In genomic region chr1:230163205-230163604, GRCh38 we compare ENCODE assay signal across 12 cellular contexts.
A peak's percentile ranks its signal among the peaks of the same experiment; 100 is the strongest.
DNase-seq lines count a peak whose midpoint lies in the region; ATAC-seq, FAIRE-seq and TF ChIP-seq lines count a peak whose summit lies in the region.
"Had no signal": no experiment of that assay in that cellular context is flagged by ENCODE, and none has a peak within 500 bp of the region (broad histone marks: within the 10 kb centered on the region; RNA-seq: fewer than 3 reads in every experiment).

No MANE protein-coding gene starts in this region.

- no peak overlapping the region for H3K27ac ChIP-seq in K562 (ENCODE audit: extremely low read depth, low read depth, low read length)
- H3K27ac ChIP-seq in vagina: no peak overlapping the region
- no peak overlapping the region for H3K27ac ChIP-seq in spleen
- H3K27ac ChIP-seq: neutrophil, stomach had no signal

- peak overlapping the region; percentile 55 for H3K27ac Mint-ChIP-seq in stimulated activated memory B cell treated with anti-CD40 and anti-IgM and Interleukin-4, amounts not matched to agents 10 μg/mL and 1 μg/mL and 100 μg/mL, for 72 hours

- no TSS peak for BruUV-seq in K562 (replicated peaks; lab: Mats Ljungman, UMichigan)

- POLR2A ChIA-PET in K562 (lab: Yijun Ruan, JAX): interaction anchor here (0.6 to 1.4 kb wide), 4 partner anchors 8 to 60 kb away, joined by 3 to 4 read pairs (median 4); no protein-coding TSS in a partner anchor

- no peaks in the 10 kb centered on the region for H3K27me3 ChIP-seq in K562 (ENCODE audit: control insufficient read depth in 2 of 2, insufficient read depth in 2 of 2, low read length in 2 of 2)
- H3K27me3 ChIP-seq in vagina: no peaks in the 10 kb centered on the region
- H3K27me3 ChIP-seq in spleen (replicated peaks in 1 of 7): no peaks in the 10 kb centered on the region
- H3K27me3 ChIP-seq: neutrophil, stomach had no signal

- no peaks in the 10 kb centered on the region for H4K20me1 ChIP-seq in K562 (replicated peaks; ENCODE audit: control insufficient read depth, insufficient read depth, low read length)

- TF ChIP-seq CTCF in HFF-Myc (IDR thresholded peaks at IDR 0.05; ENCODE audit: low read depth, low read length, missing control alignments) (no peak), K562 (IDR thresholded peaks at IDR 0.05 in 2 of 3, conservative IDR thresholded peaks at IDR 0.05 in 1 of 3; ENCODE audit: insufficient read depth in 2 of 3, low read depth in 1 of 3, low read length in 3 of 3) (no peak), vagina (IDR thresholded peaks at IDR 0.05) (no peak), spleen (IDR thresholded peaks at IDR 0.05 in 8 of 11, conservative IDR thresholded peaks at IDR 0.05 in 3 of 11) (no peak)

- DNase-seq in HFF-Myc (ENCODE audit: extremely low read depth, low read depth): peak; percentile 55
- DNase-seq in K562 (ENCODE audit: extremely low read depth in 1 of 4, low spot score in 3 of 4): no peak
- DNase-seq in iris pigment epithelial cell (ENCODE audit: low read depth): peak; percentile 84
- no peak for DNase-seq in vagina (ENCODE audit: extremely low spot score in 2 of 2)
- no peak for DNase-seq in spleen
- DNase-seq: NCI-H2171; stimulated activated CD4-positive, alpha-beta T cell treated with anti-CD3 and anti-CD28 coated beads, Interleukin-2, amount 100 ng/mL, for 48 hours; stomach had no signal

- CTCF ChIA-PET in K562 (lab: Yijun Ruan, JAX; ENCODE audit: low intra/inter-chr PET ratio): no interaction called here

- intact Hi-C loops in K562 (cut with micrococcal nuclease) (no loop called here), vagina (cut with DNase I) (no loop called here), spleen (cut with DNase I; ENCODE audit: low total_unique reads) (loop anchor here (10.0 kb wide), 1 partner anchor 498 kb away; no protein-coding TSS in a partner anchor)

- H3K9me1 ChIP-seq in K562 (ENCODE audit: control insufficient read depth, insufficient read depth, low read length): peaks cover 8% of the 10 kb centered on the region

- H3K36me3 ChIP-seq in K562 (ENCODE audit: control insufficient read depth, insufficient read depth, low read length): peaks cover 12% of the 10 kb centered on the region; the same call in 2 of the 3 replicates
- H3K36me3 ChIP-seq in vagina: no peaks in the 10 kb centered on the region
- H3K36me3 ChIP-seq in spleen: no peaks in the 10 kb centered on the region
- H3K36me3 ChIP-seq: neutrophil, stomach had no signal

- H3K27me3 Mint-ChIP-seq in stimulated activated memory B cell treated with anti-CD40 and anti-IgM and Interleukin-4, amounts not matched to agents 10 μg/mL and 1 μg/mL and 100 μg/mL, for 72 hours: no peaks in the 10 kb centered on the region

- no peak overlapping the region for H2AFZ ChIP-seq in K562 (ENCODE audit: low read depth, low read length)

- TF ChIP-seq RAD21 in K562 (CRISPR knock-in tag; conservative IDR thresholded peaks at IDR 0.05 in 1 of 2, IDR thresholded peaks at IDR 0.05 in 1 of 2): no peak

- in situ Hi-C loops in K562 (cut with MboI): no loop called here

- no peak for TF ChIP-seq POLR2A in K562 (conservative IDR thresholded peaks at IDR 0.05)
- TF ChIP-seq POLR2A in vagina (IDR thresholded peaks at IDR 0.05): no peak
- TF ChIP-seq POLR2A in spleen (IDR thresholded peaks at IDR 0.05): no peak

- H3K4me1 ChIP-seq in K562 (replicated peaks in 1 of 2; ENCODE audit: control insufficient read depth in 2 of 2, insufficient read depth in 2 of 2, low read length in 2 of 2) (peaks cover 30 to 49% of the 10 kb centered on the region in 2 experiments), vagina (peaks cover 9% of the 10 kb centered on the region), spleen (peaks cover 0 to 42% (median 20%) of the 10 kb centered on the region in 6 donors)

- H3K4me1 Mint-ChIP-seq in stimulated activated memory B cell treated with anti-CD40 and anti-IgM and Interleukin-4, amounts not matched to agents 10 μg/mL and 1 μg/mL and 100 μg/mL, for 72 hours: peaks cover 46% of the 10 kb centered on the region

- H3K4me3 Mint-ChIP-seq in stimulated activated memory B cell treated with anti-CD40 and anti-IgM and Interleukin-4, amounts not matched to agents 10 μg/mL and 1 μg/mL and 100 μg/mL, for 72 hours: no peak overlapping the region

- H3K9me3 ChIP-seq in K562 (replicated peaks; ENCODE audit: control insufficient read depth, insufficient read depth, low read depth, low read length): peaks cover 4% of the 10 kb centered on the region; the same call in 1 of the 2 replicates
- H3K9me3 ChIP-seq in vagina: no peaks in the 10 kb centered on the region
- H3K9me3 ChIP-seq in spleen: no peaks in the 10 kb centered on the region
- H3K9me3 ChIP-seq: neutrophil, stomach had no signal

- H3K36me3 Mint-ChIP-seq in stimulated activated memory B cell treated with anti-CD40 and anti-IgM and Interleukin-4, amounts not matched to agents 10 μg/mL and 1 μg/mL and 100 μg/mL, for 72 hours: no peaks in the 10 kb centered on the region

- no peak overlapping the region for H3K4me2 ChIP-seq in K562 (ENCODE audit: insufficient read depth, low read length)

- ATAC-seq in K562 (no peak), HG02678 (IDR thresholded peaks at IDR 0.05; ENCODE audit: unreplicated experiment) (no peak)
- ATAC-seq in stimulated activated memory B cell treated with anti-CD40 and anti-IgM and Interleukin-4, amounts not matched to agents 10 μg/mL and 1 μg/mL and 100 μg/mL, for 72 hours: no peak

- FAIRE-seq in K562 (lab: Jason Lieb, UNC): no peak
- FAIRE-seq: islet of Langerhans had no signal

- H3K4me3 ChIP-seq in HFF-Myc (replicated peaks; ENCODE audit: low read depth, low read length): no peak overlapping the region
- H3K4me3 ChIP-seq in K562: no peak overlapping the region
- H3K4me3 ChIP-seq in vagina: no peak overlapping the region
- H3K4me3 ChIP-seq in spleen: no peak overlapping the region
- H3K4me3 ChIP-seq: stomach had no signal

- no peaks in the 10 kb centered on the region for H3K9me3 Mint-ChIP-seq in stimulated activated memory B cell treated with anti-CD40 and anti-IgM and Interleukin-4, amounts not matched to agents 10 μg/mL and 1 μg/mL and 100 μg/mL, for 72 hours

- TF ChIP-seq EP300 in K562 (IDR thresholded peaks at IDR 0.05; ENCODE audit: low read length): no peak

- H3K9ac ChIP-seq in K562 (ENCODE audit: insufficient read depth in 1 of 2, low read depth in 2 of 2, low read length in 2 of 2): peak overlapping the region in 1 of 2 experiments; percentile 70; a peak in 1 of 4 replicates

- H3K79me2 ChIP-seq in K562 (ENCODE audit: control insufficient read depth, insufficient read depth, low read length): peaks cover 96% of the 10 kb centered on the region

- 78% methylated on average over 6 of the region's 6 CpGs for WGBS in K562 (ENCODE audit: insufficient coverage, low coverage, missing lambda C conversion rate)
- 88 to 95% (median 92%) methylated on average over 6 of the region's 6 CpGs for WGBS in spleen, 5 donors

TF ChIP-seq in K562, 482 proteins besides CTCF, POLR2A, EP300 and RAD21:
- TF ChIP-seq ZBTB33 (CRISPR knock-in tag; IDR thresholded peaks at IDR 0.05): peak; percentile 85
- TF ChIP-seq ZNF217 (CRISPR knock-in tag; IDR thresholded peaks at IDR 0.05): no peak
- TF ChIP-seq JUND (IDR thresholded peaks at IDR 0.05; ENCODE audit: borderline replicate concordance, low read depth, low read length): peak; percentile 40; the same call in 1 of the 2 replicates
- TF ChIP-seq JUND (tag; IDR thresholded peaks at IDR 0.05; ENCODE audit: borderline replicate concordance, low read depth, low read length): 0 out of 3 replicates have a peak, but pooled peaks have one; percentile 45
- no peak for TF ChIP-seq NR1H2 (CRISPR knock-in tag; IDR thresholded peaks at IDR 0.05)
- TF ChIP-seq HOMEZ (CRISPR knock-in tag; IDR thresholded peaks at IDR 0.05): 0 out of 2 replicates have a peak, but pooled peaks have one; percentile 18
- no peak for TF ChIP-seq TEAD1 (CRISPR knock-in tag; IDR thresholded peaks at IDR 0.05)
- TF ChIP-seq ATF3 (IDR thresholded peaks at IDR 0.05): peak; percentile 72
- TF ChIP-seq ATF3 (CRISPR knock-in tag; conservative IDR thresholded peaks at IDR 0.05): no peak
- 0 out of 2 replicates have a peak, but pooled peaks have one; percentile 24 for TF ChIP-seq IFI16 (CRISPR knock-in tag; IDR thresholded peaks at IDR 0.05)
- 0 out of 2 replicates have a peak, but pooled peaks have one; percentile 27 for TF ChIP-seq ZNF583 (CRISPR knock-in tag; IDR thresholded peaks at IDR 0.05)

Comparison
In these comparisons a context has a peak if more than half of its experiments do, and no peak if none do; other contexts are left out.
1. DNase-seq: peak in HFF-Myc (single experiment) and iris pigment epithelial cell (single experiment); none in K562 (0 of 4), vagina (0 of 2) and spleen (single experiment).